Comparison of ENCODE assay signal across 1 cellular context in the genomic region with DNA sequence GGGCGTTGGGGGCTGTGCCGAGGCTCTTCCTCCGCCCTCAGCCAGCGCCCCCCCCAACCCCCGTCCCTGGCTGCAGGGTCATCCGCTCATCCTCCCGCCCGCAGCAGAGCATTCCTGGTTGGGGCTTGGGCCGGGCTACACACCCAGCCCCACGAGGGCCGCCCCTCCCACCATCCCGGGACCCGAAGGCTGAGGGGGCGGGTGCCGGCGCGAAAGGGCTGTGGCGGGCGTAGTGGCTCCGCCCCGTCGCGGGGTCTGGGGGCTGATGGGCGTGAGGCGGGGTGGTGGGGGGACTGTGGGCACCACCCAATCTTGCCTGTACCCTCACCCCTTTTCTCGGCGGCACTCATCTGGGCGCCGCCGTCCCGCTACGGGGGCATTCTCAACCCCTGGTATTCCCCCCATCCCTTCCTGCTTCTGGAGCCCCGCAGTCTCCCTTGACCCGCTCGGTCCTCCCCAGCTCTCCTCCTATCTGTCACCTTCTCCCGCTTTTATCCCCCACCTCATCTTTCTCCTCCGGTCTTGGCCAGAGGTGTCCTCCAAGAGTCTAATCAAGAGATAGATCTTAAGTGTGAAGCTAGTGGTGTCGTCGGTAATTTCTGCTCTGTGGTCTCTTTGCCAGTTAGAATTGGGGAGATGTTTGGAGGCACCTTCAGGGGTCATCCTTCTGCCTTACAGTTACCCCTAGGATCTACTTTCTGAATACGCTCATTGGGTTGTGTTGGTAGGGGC.
TF ChIP-seq lines count a peak whose summit lies in the region.

No MANE protein-coding gene starts in this region.

TF ChIP-seq in H1, 55 proteins besides CTCF, POLR2A, EP300 and RAD21 (continued from another document):
- peak; percentile 6; the same call in 1 of the 2 replicates for TF ChIP-seq KDM1A (IDR thresholded peaks at IDR 0.05; ENCODE audit: borderline replicate concordance, low read length)
- TF ChIP-seq SIN3A (conservative IDR thresholded peaks at IDR 0.05 in 1 of 2, IDR thresholded peaks at IDR 0.05 in 1 of 2; ENCODE audit: low read depth in 1 of 2, low read length in 2 of 2) = peak; percentile 8 to 50; a peak in 1 of 4 replicates
- no peak for TF ChIP-seq HDAC6 (IDR thresholded peaks at IDR 0.05; ENCODE audit: low read depth, low read length)
- TF ChIP-seq BACH1 (IDR thresholded peaks at IDR 0.05; ENCODE audit: low read length) = no peak
- TF ChIP-seq TEAD4 (IDR thresholded peaks at IDR 0.05; ENCODE audit: low read depth, low read length) = peak; percentile 67; the same call in 1 of the 2 replicates
- TF ChIP-seq RXRA (IDR thresholded peaks at IDR 0.05; ENCODE audit: insufficient read depth, low read depth, low read length) = no peak
- TF ChIP-seq RNF2 (IDR thresholded peaks at IDR 0.05; ENCODE audit: borderline replicate concordance, low read depth, low read length, missing control alignments, poor library complexity, severe bottlenecking) = no peak
- TF ChIP-seq EGR1 (IDR thresholded peaks at IDR 0.05; ENCODE audit: borderline replicate concordance, low read depth, low read length) = peak; percentile 70
- TF ChIP-seq GABPA (IDR thresholded peaks at IDR 0.05; ENCODE audit: borderline replicate concordance, insufficient read depth, low read length) = no peak
- no peak for TF ChIP-seq POLR2AphosphoS5 (IDR thresholded peaks at IDR 0.05; ENCODE audit: low read depth, low read length)
- TF ChIP-seq JUN (IDR thresholded peaks at IDR 0.05; ENCODE audit: low read depth, low read length) = no peak
- peak; percentile 33 for TF ChIP-seq TAF7 (optimal IDR thresholded peaks at IDR 0.05; ENCODE audit: borderline replicate concordance, low read depth, low read length)
- no peak for TF ChIP-seq ZNF274 (IDR thresholded peaks at IDR 0.05; ENCODE audit: borderline replicate concordance, extremely low read depth, low read length)
- no peak for TF ChIP-seq BRCA1 (IDR thresholded peaks at IDR 0.05; ENCODE audit: low read depth, low read length)
- TF ChIP-seq FOSL1 (IDR thresholded peaks at IDR 0.05; ENCODE audit: insufficient read depth, low read depth, low read length) = no peak
- TF ChIP-seq RBBP5 (IDR thresholded peaks at IDR 0.05; ENCODE audit: borderline replicate concordance, low read depth, low read length) = no peak
- TF ChIP-seq SIX5 (IDR thresholded peaks at IDR 0.05; ENCODE audit: low read depth, low read length) = no peak
- TF ChIP-seq KDM4A (IDR thresholded peaks at IDR 0.05; ENCODE audit: low read depth, low read length, severe bottlenecking) = peak; percentile 68
- TF ChIP-seq, protein P1, sequence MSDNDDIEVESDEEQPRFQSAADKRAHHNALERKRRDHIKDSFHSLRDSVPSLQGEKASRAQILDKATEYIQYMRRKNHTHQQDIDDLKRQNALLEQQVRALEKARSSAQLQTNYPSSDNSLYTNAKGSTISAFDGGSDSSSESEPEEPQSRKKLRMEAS (IDR thresholded peaks at IDR 0.05) = no peak
- TF ChIP-seq ASH2L (IDR thresholded peaks at IDR 0.05; ENCODE audit: low read length) = peak; percentile 79
- TF ChIP-seq SAP30 (IDR thresholded peaks at IDR 0.05; ENCODE audit: insufficient read depth, insufficient replicate concordance, low read length) = peak; percentile 72
- no peak for TF ChIP-seq SRF (IDR thresholded peaks at IDR 0.05; ENCODE audit: low read depth, low read length)
- TF ChIP-seq SP2 (IDR thresholded peaks at IDR 0.05; ENCODE audit: low read length) = no peak
